In the genomic region with DNA sequence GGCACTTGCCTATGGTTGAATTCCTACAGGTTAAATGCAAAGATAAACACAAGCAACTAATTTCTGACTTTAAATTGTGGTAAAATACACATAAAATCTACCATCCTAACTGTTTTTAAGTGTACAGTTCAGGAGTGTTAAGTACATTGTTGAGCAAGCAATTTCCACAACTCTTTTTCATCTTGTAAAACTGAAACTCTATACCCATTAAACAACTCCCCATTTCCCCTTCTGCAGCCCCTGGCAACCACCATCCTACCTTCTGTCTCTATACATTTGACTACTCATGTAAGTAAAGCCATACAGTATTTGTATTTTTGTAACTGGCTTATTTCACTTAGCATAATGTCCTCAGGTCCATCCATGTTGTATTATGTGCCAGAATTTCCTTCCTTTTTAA, we compare ENCODE assay signal across 1 cellular context.
TF ChIP-seq lines count a peak whose summit lies in the region.

No MANE protein-coding gene starts in this region.

TF ChIP-seq in HepG2, 621 proteins besides CTCF, POLR2A, EP300 and RAD21:
- no peak for TF ChIP-seq KLF13 (CRISPR knock-in tag; IDR thresholded peaks at IDR 0.05)
- no peak for TF ChIP-seq ZNF557 (CRISPR knock-in tag; IDR thresholded peaks at IDR 0.05)
- TF ChIP-seq MIER3 (CRISPR knock-in tag; IDR thresholded peaks at IDR 0.05; ENCODE audit: borderline replicate concordance), result no peak
- no peak for TF ChIP-seq ZNF329 (CRISPR knock-in tag; IDR thresholded peaks at IDR 0.05; ENCODE audit: low read depth)
- TF ChIP-seq ELF3 (CRISPR knock-in tag; IDR thresholded peaks at IDR 0.05), result no peak
- no peak for TF ChIP-seq FLYWCH1 (CRISPR knock-in tag; IDR thresholded peaks at IDR 0.05)
- TF ChIP-seq, protein P1, sequence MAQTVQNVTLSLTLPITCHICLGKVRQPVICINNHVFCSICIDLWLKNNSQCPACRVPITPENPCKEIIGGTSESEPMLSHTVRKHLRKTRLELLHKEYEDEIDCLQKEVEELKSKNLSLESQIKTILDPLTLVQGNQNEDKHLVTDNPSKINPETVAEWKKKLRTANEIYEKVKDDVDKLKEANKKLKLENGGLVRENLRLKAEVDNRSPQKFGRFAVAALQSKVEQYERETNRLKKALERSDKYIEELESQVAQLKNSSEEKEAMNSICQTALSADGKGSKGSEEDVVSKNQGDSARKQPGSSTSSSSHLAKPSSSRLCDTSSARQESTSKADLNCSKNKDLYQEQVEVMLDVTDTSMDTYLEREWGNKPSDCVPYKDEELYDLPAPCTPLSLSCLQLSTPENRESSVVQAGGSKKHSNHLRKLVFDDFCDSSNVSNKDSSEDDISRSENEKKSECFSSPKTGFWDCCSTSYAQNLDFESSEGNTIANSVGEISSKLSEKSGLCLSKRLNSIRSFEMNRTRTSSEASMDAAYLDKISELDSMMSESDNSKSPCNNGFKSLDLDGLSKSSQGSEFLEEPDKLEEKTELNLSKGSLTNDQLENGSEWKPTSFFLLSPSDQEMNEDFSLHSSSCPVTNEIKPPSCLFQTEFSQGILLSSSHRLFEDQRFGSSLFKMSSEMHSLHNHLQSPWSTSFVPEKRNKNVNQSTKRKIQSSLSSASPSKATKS (CRISPR knock-in tag; IDR thresholded peaks at IDR 0.05), result no peak
- TF ChIP-seq KAT8 (CRISPR knock-in tag; IDR thresholded peaks at IDR 0.05), result no peak
- no peak for TF ChIP-seq SNAI1 (CRISPR knock-in tag; IDR thresholded peaks at IDR 0.05; ENCODE audit: borderline replicate concordance)
- no peak for TF ChIP-seq SNAPC4 (CRISPR knock-in tag; IDR thresholded peaks at IDR 0.05)
- TF ChIP-seq SRF (IDR thresholded peaks at IDR 0.05; ENCODE audit: low read depth, low read length), result no peak
- TF ChIP-seq ZNF670 (CRISPR knock-in tag; IDR thresholded peaks at IDR 0.05; ENCODE audit: borderline replicate concordance), result no peak
- TF ChIP-seq NRL (CRISPR knock-in tag; IDR thresholded peaks at IDR 0.05; ENCODE audit: borderline replicate concordance), result no peak
- no peak for TF ChIP-seq HNF4G (IDR thresholded peaks at IDR 0.05; ENCODE audit: borderline replicate concordance, low read depth, low read length)
- no peak for TF ChIP-seq HNF4G (CRISPR knock-in tag; IDR thresholded peaks at IDR 0.05; ENCODE audit: borderline replicate concordance, low read depth)
- TF ChIP-seq KLF16 (CRISPR knock-in tag; IDR thresholded peaks at IDR 0.05), result no peak
- no peak for TF ChIP-seq SCMH1 (CRISPR knock-in tag; IDR thresholded peaks at IDR 0.05; ENCODE audit: borderline replicate concordance)
- no peak for TF ChIP-seq JUND (CRISPR knock-in tag; IDR thresholded peaks at IDR 0.05)
- no peak for TF ChIP-seq ZNF160 (CRISPR knock-in tag; IDR thresholded peaks at IDR 0.05)
